27 cellular contexts compared by ENCODE assay signal in genomic region chr1:88700383-88701013, GRCh38. TPM values are rescaled to one million over a fixed set of nuclear protein-coding genes. Genes with fewer than 3 reads are reported as not detected.
DNase-seq lines count a peak whose midpoint lies in the region; ATAC-seq and TF ChIP-seq lines count a peak whose summit lies in the region.
"Had no signal": no experiment of that assay in that cellular context is flagged by ENCODE, and none has a peak within 500 bp of the region (broad histone marks: within the 10 kb centered on the region; RNA-seq: fewer than 3 reads in every experiment).

No MANE protein-coding gene starts in this region.

- H3K27me3 ChIP-seq in DOHH2 (ENCODE audit: control insufficient read depth, low read length) (no peaks in the 10 kb centered on the region), OCI-LY1 (ENCODE audit: insufficient read depth, low read length) (no peaks in the 10 kb centered on the region), spleen (replicated peaks in 1 of 7) (no peaks in the 10 kb centered on the region)
- H3K27me3 ChIP-seq in naive thymus-derived CD4-positive, alpha-beta T cell (ENCODE audit: control insufficient read depth in 2 of 2, insufficient read depth in 2 of 2, low read length in 2 of 2), result no peaks in the 10 kb centered on the region
- H3K27me3 ChIP-seq: testis had no signal

- peaks cover 93% of the 10 kb centered on the region for H3K79me2 ChIP-seq in DOHH2 (ENCODE audit: control insufficient read depth, low read length)
- peaks cover 71% of the 10 kb centered on the region for H3K79me2 ChIP-seq in OCI-LY1 (ENCODE audit: insufficient read depth, low read length)

- H3K4me1 ChIP-seq in DOHH2 (ENCODE audit: control insufficient read depth, low read length) (peaks cover 51% of the 10 kb centered on the region), OCI-LY1 (ENCODE audit: insufficient read depth, low read length, severe bottlenecking) (peaks cover 32% of the 10 kb centered on the region), spleen (peaks cover 16 to 82% (median 64%) of the 10 kb centered on the region in 6 donors)
- H3K4me1 ChIP-seq in naive thymus-derived CD4-positive, alpha-beta T cell (ENCODE audit: control insufficient read depth in 2 of 2, insufficient read depth in 2 of 2, low read length in 2 of 2), result no peaks in the 10 kb centered on the region

- H3K4me3 ChIP-seq in DOHH2 (ENCODE audit: low read length) (0 out of 2 replicates have a peak overlapping the region, but pooled peaks have one; percentile 3), OCI-LY1 (ENCODE audit: low read depth, low read length, poor library complexity, severe bottlenecking) (no peak overlapping the region), spleen (peak overlapping the region in 1 of 8 donors; percentile 47)
- H3K4me3 ChIP-seq in naive thymus-derived CD4-positive, alpha-beta T cell (ENCODE audit: low read length), result no peak overlapping the region
- H3K4me3 ChIP-seq: GM23338, testis had no signal

- H3K4me2 ChIP-seq in DOHH2 (ENCODE audit: low read length) (peak overlapping the region; percentile 21), OCI-LY1 (ENCODE audit: low read length) (peak overlapping the region; percentile 41; the same call in 1 of the 2 replicates)
- H3K4me2 ChIP-seq: GM23338 had no signal

- H3K9me2 ChIP-seq in DOHH2 (replicated peaks; ENCODE audit: control insufficient read depth, low read length), result no peaks in the 10 kb centered on the region
- no peaks in the 10 kb centered on the region for H3K9me2 ChIP-seq in OCI-LY1 (ENCODE audit: low read depth, low read length)

- H3K36me3 Mint-ChIP-seq in endothelial cell (ENCODE audit: low read depth, unreplicated experiment), result peaks cover 6% of the 10 kb centered on the region
- H3K36me3 Mint-ChIP-seq in naive thymus-derived CD4-positive, alpha-beta T cell, result peaks cover 0 to 33% (median 16%) of the 10 kb centered on the region in 5 donors

- H4K20me1 ChIP-seq in DOHH2 (ENCODE audit: control insufficient read depth, insufficient read depth, low read depth, low read length) (no peaks in the 10 kb centered on the region), OCI-LY1 (ENCODE audit: insufficient read depth, low read length) (no peaks in the 10 kb centered on the region)

- no peak for TF ChIP-seq POLR2A in spleen (IDR thresholded peaks at IDR 0.05)

- H3F3A ChIP-seq in DOHH2 (ENCODE audit: control insufficient read depth, insufficient read depth), result peaks cover 4% of the 10 kb centered on the region
- peaks cover 5% of the 10 kb centered on the region; the same call in 1 of the 2 replicates for H3F3A ChIP-seq in OCI-LY1 (ENCODE audit: insufficient read depth, low read length)

- TF ChIP-seq CTCF in DOHH2 (IDR thresholded peaks at IDR 0.05; ENCODE audit: low read depth, low read length, poor library complexity, severe bottlenecking), result no peak
- no peak for TF ChIP-seq CTCF in OCI-LY1 (IDR thresholded peaks at IDR 0.05; ENCODE audit: low read length)
- no peak for TF ChIP-seq CTCF in endothelial cell (IDR thresholded peaks at IDR 0.05; ENCODE audit: unreplicated experiment)
- no peak for TF ChIP-seq CTCF in spleen (IDR thresholded peaks at IDR 0.05 in 8 of 11, conservative IDR thresholded peaks at IDR 0.05 in 3 of 11)

- no peaks in the 10 kb centered on the region for H3K9me3 Mint-ChIP-seq in endothelial cell (ENCODE audit: unreplicated experiment)
- peaks cover 0 to 2% (median 0%) of the 10 kb centered on the region in 11 donors for H3K9me3 Mint-ChIP-seq in naive thymus-derived CD4-positive, alpha-beta T cell
- H3K9me3 Mint-ChIP-seq: activated naive CD8-positive, alpha-beta T cell treated with anti-CD3 and anti-CD28 coated beads, Interleukin-2, amount 10 ng/mL, durations not matched to agents 7 days and 5 days; CD8-positive, alpha-beta T cell; GM23338; naive thymus-derived CD8-positive, alpha-beta T cell; T-helper 2 cell treated with Interferon-gamma antibody and Interleukin-4, amounts not matched to agents 5 μg/mL and 100 μg/mL, for 36 hours had no signal

- H3K27ac Mint-ChIP-seq in endothelial cell (ENCODE audit: unreplicated experiment), result peak overlapping the region; percentile 34
- no peak overlapping the region for H3K27ac Mint-ChIP-seq in naive thymus-derived CD4-positive, alpha-beta T cell
- H3K27ac Mint-ChIP-seq: activated naive CD8-positive, alpha-beta T cell treated with anti-CD3 and anti-CD28 coated beads, Interleukin-2, amount 10 ng/mL, durations not matched to agents 7 days and 5 days; CD8-positive, alpha-beta T cell; GM23338; T-helper 2 cell treated with Interferon-gamma antibody and Interleukin-4, amounts not matched to agents 5 μg/mL and 100 μg/mL, for 36 hours; WTC11 had no signal

- H3K36me3 ChIP-seq in DOHH2 (ENCODE audit: control insufficient read depth, low read length), result peaks cover 15% of the 10 kb centered on the region
- peaks cover 3% of the 10 kb centered on the region; the same call in 1 of the 2 replicates for H3K36me3 ChIP-seq in OCI-LY1 (ENCODE audit: insufficient read depth, low read length)
- H3K36me3 ChIP-seq in spleen, result peaks cover 0 to 11% (median 0%) of the 10 kb centered on the region in 6 donors
- H3K36me3 ChIP-seq in naive thymus-derived CD4-positive, alpha-beta T cell (ENCODE audit: control insufficient read depth in 2 of 3, insufficient read depth in 3 of 3, low read length in 3 of 3), result no peaks in the 10 kb centered on the region

- CTCF ChIA-PET in naive thymus-derived CD4-positive, alpha-beta T cell (lab: Charles Lee), result no interaction called here

- H3K9ac ChIP-seq in OCI-LY1 (ENCODE audit: low read length), result no peak overlapping the region

- WGBS in spleen, 5 donors, result 61 to 72% (median 66%) methylated on average over 5 of the region's 5 CpGs

- no peaks in the 10 kb centered on the region for H3K9me3 ChIP-seq in DOHH2 (ENCODE audit: control insufficient read depth, insufficient read depth, low read length)
- no peaks in the 10 kb centered on the region for H3K9me3 ChIP-seq in OCI-LY1 (ENCODE audit: low read length)
- peaks cover 0 to 4% (median 0%) of the 10 kb centered on the region in 8 donors for H3K9me3 ChIP-seq in spleen
- H3K9me3 ChIP-seq in naive thymus-derived CD4-positive, alpha-beta T cell (ENCODE audit: control insufficient read depth in 2 of 3, low read length in 3 of 3), result no peaks in the 10 kb centered on the region
- H3K9me3 ChIP-seq: testis had no signal

- ATAC-seq in naive thymus-derived CD4-positive, alpha-beta T cell, result no peak
- ATAC-seq: CD8-positive, alpha-beta T cell; GM23338; naive thymus-derived CD8-positive, alpha-beta T cell; SK-N-SH treated with all-trans-retinoic acid at 6 μM for 48 hours; WTC11 had no signal

- no peak overlapping the region for H2AFZ ChIP-seq in OCI-LY1 (ENCODE audit: low read length)
- H2AFZ ChIP-seq: GM23338 had no signal

- intact Hi-C loops in spleen (cut with DNase I; ENCODE audit: low total_unique reads), result no loop called here
- intact Hi-C loops in naive thymus-derived CD4-positive, alpha-beta T cell (cut with micrococcal nuclease), result loop anchor here in 1 of 2 donors (2.0 kb wide), 1 partner anchor 16 kb away; the partner anchor contains the start of gene PKN2

- DNase-seq in endothelial cell (ENCODE audit: low spot score) (no peak), spleen (no peak), glomerular visceral epithelial cell (ENCODE audit: extremely low spot score) (no peak), UCSD-AML1 (lab: John Stamatoyannopoulos, UW; ENCODE audit: unreplicated experiment) (no peak)
- DNase-seq in naive thymus-derived CD4-positive, alpha-beta T cell, result no peak
- DNase-seq: activated CD4-positive, alpha-beta T cell treated with anti-CD3 and anti-CD28 coated beads, Interleukin-2, amount 50 U/mL, for 4 hours; activated effector memory CD4-positive, alpha-beta T cell treated with Interleukin-2 at 50 U/mL for 16 hours; activated naive CD8-positive, alpha-beta T cell treated with anti-CD3 and anti-CD28 coated beads, Interleukin-2, amount 10 ng/mL, durations not matched to agents 7 days and 5 days; CD8-positive, alpha-beta T cell; cerebellar nuclear complex; DMS 273 treated with DMSO at 0.1 percent for 48 hours; erythroblast; GDM1; left colon; naive thymus-derived CD8-positive, alpha-beta T cell; NCI-H1694 treated with DMSO at 0.1 percent for 48 hours; NCI-H526 treated with DMSO at 0.1 percent for 48 hours; retina; stimulated activated CD4-positive, alpha-beta T cell treated with anti-CD3 and anti-CD28 coated beads, Interleukin-4, amount 100 ng/mL, for 1 hour; stimulated activated naive CD4-positive, alpha-beta T cell; testis had no signal

- H3K27me3 Mint-ChIP-seq in endothelial cell (ENCODE audit: unreplicated experiment), result no peaks in the 10 kb centered on the region
- no peaks in the 10 kb centered on the region for H3K27me3 Mint-ChIP-seq in naive thymus-derived CD4-positive, alpha-beta T cell
- H3K27me3 Mint-ChIP-seq: activated naive CD8-positive, alpha-beta T cell treated with anti-CD3 and anti-CD28 coated beads, Interleukin-2, amount 10 ng/mL, durations not matched to agents 7 days and 5 days; naive thymus-derived CD8-positive, alpha-beta T cell had no signal

- H3K4me1 Mint-ChIP-seq in endothelial cell (ENCODE audit: unreplicated experiment), result peaks cover 33% of the 10 kb centered on the region
- peaks cover 16 to 67% (median 58%) of the 10 kb centered on the region in 7 donors for H3K4me1 Mint-ChIP-seq in naive thymus-derived CD4-positive, alpha-beta T cell

- H3K27ac ChIP-seq in DOHH2 (ENCODE audit: low read depth, low read length) (no peak overlapping the region), OCI-LY1 (ENCODE audit: low read depth, low read length, poor library complexity, severe bottlenecking) (no peak overlapping the region), spleen (peak overlapping the region; percentile 49 to 90 (median 84))
- no peak overlapping the region for H3K27ac ChIP-seq in naive thymus-derived CD4-positive, alpha-beta T cell (ENCODE audit: low read depth, low read length)

- POLR2A ChIA-PET in naive thymus-derived CD4-positive, alpha-beta T cell (lab: Charles Lee), result no interaction called here

- no peak overlapping the region for H3K4me3 Mint-ChIP-seq in endothelial cell (ENCODE audit: unreplicated experiment)
- no peak overlapping the region for H3K4me3 Mint-ChIP-seq in naive thymus-derived CD4-positive, alpha-beta T cell
- H3K4me3 Mint-ChIP-seq: activated naive CD8-positive, alpha-beta T cell treated with anti-CD3 and anti-CD28 coated beads, Interleukin-2, amount 10 ng/mL, durations not matched to agents 7 days and 5 days; CD8-positive, alpha-beta T cell; GM23338; T-helper 2 cell treated with Interferon-gamma antibody and Interleukin-4, amounts not matched to agents 5 μg/mL and 100 μg/mL, for 36 hours; WTC11 had no signal

RNA-seq across cellular contexts. Expression of gene PKN2, which starts 16.4 kb away (rescaled TPM):
- 51.0 TPM for total RNA-seq in endothelial cell (ENCODE audit: unreplicated experiment)
- 10 to 100 TPM; 43.2 to 63.9 (median 52.1) TPM for total RNA-seq in spleen
- 10 to 100 TPM; 10.2 to 13.3 (median 12.5) TPM for polyA plus RNA-seq in spleen
- 10 to 100 TPM; 32.1 to 53.8 (median 46.9) TPM for total RNA-seq in naive thymus-derived CD4-positive, alpha-beta T cell
- polyA plus RNA-seq in naive thymus-derived CD4-positive, alpha-beta T cell, result 10 to 100 TPM in 1 of 2 donors, 1 to 10 TPM in 1; 9.0 to 10.2 TPM

Comparison
In these comparisons a context has a peak if more than half of its experiments do, and no peak if none do; other contexts are left out.
1. H3K27ac ChIP-seq: peak in spleen (8 of 8); none in DOHH2 (single experiment), OCI-LY1 (single experiment) and naive thymus-derived CD4-positive, alpha-beta T cell (single experiment).